33 cellular contexts compared by ENCODE assay signal in genomic region chr10:126455036-126455765, GRCh38.
"Had no signal": no experiment of that assay in that cellular context is flagged by ENCODE, and none has a peak within 500 bp of the region (broad histone marks: within the 10 kb centered on the region; RNA-seq: fewer than 3 reads in every experiment).

No MANE protein-coding gene starts in this region.

- H3K27me3 ChIP-seq: adrenal gland, body of pancreas, dorsolateral prefrontal cortex, foreskin keratinocyte, gastrocnemius medialis had no signal

- H3K4me3 ChIP-seq: adrenal gland, body of pancreas, coronary artery, dorsolateral prefrontal cortex, gastrocnemius medialis, heart left ventricle had no signal

- H3K9me3 ChIP-seq: adrenal gland, body of pancreas, gastrocnemius medialis had no signal

- H3K27ac ChIP-seq: adrenal gland, body of pancreas, coronary artery, foreskin keratinocyte, gastrocnemius medialis, heart left ventricle, WERI-Rb-1 had no signal

- H3K27ac Mint-ChIP-seq: activated B cell treated with CpG ODN at 0.5 μM for 24 hours; activated CD8-positive, alpha-beta T cell treated with anti-CD3 and anti-CD28 coated beads for 36 hours; activated naive CD4-positive, alpha-beta T cell treated with anti-CD3 and anti-CD28 coated beads for 36 hours; activated naive CD4-positive, alpha-beta T cell treated with anti-CD3 and anti-CD28 coated beads, Interleukin-2, amount 50 U/mL, for 24 hours; activated naive CD8-positive, alpha-beta T cell treated with anti-CD3 and anti-CD28 coated beads for 36 hours; activated naive CD8-positive, alpha-beta T cell treated with anti-CD3 and anti-CD28 coated beads, Interleukin-2, amount 50 U/mL, for 24 hours; activated T-helper 17 cell treated with anti-CD3 and anti-CD28 coated beads, Interleukin-2, amount 50 U/mL, for 72 hours; dendritic cell treated with granulocyte-macrophage colony-stimulating factor and Interleukin-4, amounts not matched to agents 40 ng/mL and 50 ng/mL, for 4 days; endodermal cell; T-helper 17 cell; T-helper 2 cell treated with Interferon-gamma antibody and Interleukin-4, amounts not matched to agents 5 μg/mL and 100 μg/mL, for 36 hours had no signal

- DNase-seq: activated B cell treated with CpG ODN at 0.5 μM for 24 hours; activated CD4-positive, alpha-beta T cell treated with anti-CD3 and anti-CD28 coated beads for 48 hours; activated CD4-positive, alpha-beta T cell treated with anti-CD3 and anti-CD28 coated beads, Interleukin-2, amount 50 U/mL, for 1 hour; activated CD4-positive, alpha-beta T cell treated with anti-CD3 and anti-CD28 coated beads, Interleukin-2, amount 50 U/mL, for 48 hours; activated CD8-positive, alpha-beta memory T cell treated with anti-CD3 and anti-CD28 coated beads for 24 hours; activated CD8-positive, alpha-beta T cell treated with anti-CD3 and anti-CD28 coated beads for 36 hours; activated effector memory CD4-positive, alpha-beta T cell treated with Interleukin-2 at 50 U/mL for 16 hours; activated naive CD4-positive, alpha-beta T cell treated with anti-CD3 and anti-CD28 coated beads for 36 hours; activated naive CD8-positive, alpha-beta T cell treated with anti-CD3 and anti-CD28 coated beads for 36 hours; activated naive CD8-positive, alpha-beta T cell treated with anti-CD3 and anti-CD28 coated beads, Interleukin-2, amount 50 U/mL, for 24 hours; activated T-cell treated with anti-CD3 and anti-CD28 coated beads, Interleukin-2, amount 50 U/mL, for 4 hours; adrenal gland; amygdala; aorta; body of pancreas; dorsolateral prefrontal cortex; effector memory CD4-positive, alpha-beta T cell; endodermal cell; gastrocnemius medialis; glutamatergic neuron; heart left ventricle; T-helper 1 cell; T-helper 17 cell; T1000; WERI-Rb-1 had no signal

- H3K4me3 Mint-ChIP-seq: activated B cell treated with CpG ODN at 0.5 μM for 24 hours; activated CD8-positive, alpha-beta T cell treated with anti-CD3 and anti-CD28 coated beads for 36 hours; activated naive CD4-positive, alpha-beta T cell treated with anti-CD3 and anti-CD28 coated beads for 36 hours; activated naive CD4-positive, alpha-beta T cell treated with anti-CD3 and anti-CD28 coated beads, Interleukin-2, amount 50 U/mL, for 24 hours; activated naive CD8-positive, alpha-beta T cell treated with anti-CD3 and anti-CD28 coated beads for 36 hours; activated naive CD8-positive, alpha-beta T cell treated with anti-CD3 and anti-CD28 coated beads, Interleukin-2, amount 50 U/mL, for 24 hours; activated T-cell treated with anti-CD3 and anti-CD28 coated beads, Interleukin-2, amount 50 U/mL, for 4 hours; activated T-helper 17 cell treated with anti-CD3 and anti-CD28 coated beads, Interleukin-2, amount 50 U/mL, for 72 hours; central memory CD8-positive, alpha-beta T cell; dendritic cell treated with granulocyte-macrophage colony-stimulating factor and Interleukin-4, amounts not matched to agents 40 ng/mL and 50 ng/mL, for 4 days; endodermal cell; T-helper 17 cell; T-helper 2 cell treated with Interferon-gamma antibody and Interleukin-4, amounts not matched to agents 5 μg/mL and 100 μg/mL, for 36 hours had no signal

- H3K36me3 ChIP-seq: adrenal gland, gastrocnemius medialis, heart left ventricle, WERI-Rb-1 had no signal

- H3K9me3 Mint-ChIP-seq: activated naive CD4-positive, alpha-beta T cell treated with anti-CD3 and anti-CD28 coated beads, Interleukin-2, amount 50 U/mL, for 24 hours; activated naive CD8-positive, alpha-beta T cell treated with anti-CD3 and anti-CD28 coated beads for 36 hours; activated T-cell treated with anti-CD3 and anti-CD28 coated beads, Interleukin-2, amount 50 U/mL, for 4 hours; activated T-helper 17 cell treated with anti-CD3 and anti-CD28 coated beads, Interleukin-2, amount 50 U/mL, for 72 hours; dendritic cell treated with granulocyte-macrophage colony-stimulating factor and Interleukin-4, amounts not matched to agents 40 ng/mL and 50 ng/mL, for 4 days; endodermal cell; T-helper 2 cell treated with Interferon-gamma antibody and Interleukin-4, amounts not matched to agents 5 μg/mL and 100 μg/mL, for 36 hours had no signal

- H3K36me3 Mint-ChIP-seq: activated naive CD4-positive, alpha-beta T cell treated with anti-CD3 and anti-CD28 coated beads, Interleukin-2, amount 50 U/mL, for 24 hours; activated naive CD8-positive, alpha-beta T cell treated with anti-CD3 and anti-CD28 coated beads for 36 hours had no signal

- H3K4me1 ChIP-seq: adrenal gland, body of pancreas, foreskin keratinocyte, gastrocnemius medialis, heart left ventricle had no signal

- ATAC-seq: activated CD4-positive, CD25-positive, alpha-beta regulatory T cell treated with anti-CD3 and anti-CD28 coated beads, Interleukin-2, amount 50 U/mL, for 24 hours; activated CD8-positive, alpha-beta T cell treated with anti-CD3 and anti-CD28 coated beads for 36 hours; activated naive CD8-positive, alpha-beta T cell treated with anti-CD3 and anti-CD28 coated beads, Interleukin-2, amount 50 U/mL, for 24 hours; activated T-cell treated with anti-CD3 and anti-CD28 coated beads, Interleukin-2, amount 50 U/mL, for 4 hours; activated T-helper 17 cell treated with anti-CD3 and anti-CD28 coated beads, Interleukin-2, amount 50 U/mL, for 72 hours; body of pancreas; foreskin keratinocyte; gastrocnemius medialis; heart left ventricle; T-helper 17 cell had no signal

- H3K27me3 Mint-ChIP-seq: activated B cell treated with CpG ODN at 0.5 μM for 24 hours; activated CD8-positive, alpha-beta T cell treated with anti-CD3 and anti-CD28 coated beads for 36 hours; activated naive CD4-positive, alpha-beta T cell treated with anti-CD3 and anti-CD28 coated beads, Interleukin-2, amount 50 U/mL, for 24 hours; activated naive CD8-positive, alpha-beta T cell treated with anti-CD3 and anti-CD28 coated beads for 36 hours; activated naive CD8-positive, alpha-beta T cell treated with anti-CD3 and anti-CD28 coated beads, Interleukin-2, amount 50 U/mL, for 24 hours; activated T-helper 17 cell treated with anti-CD3 and anti-CD28 coated beads, Interleukin-2, amount 50 U/mL, for 72 hours; central memory CD8-positive, alpha-beta T cell; dendritic cell treated with granulocyte-macrophage colony-stimulating factor and Interleukin-4, amounts not matched to agents 40 ng/mL and 50 ng/mL, for 4 days; T-helper 17 cell had no signal

- H3K4me1 Mint-ChIP-seq: activated B cell treated with CpG ODN at 0.5 μM for 24 hours; activated naive CD4-positive, alpha-beta T cell treated with anti-CD3 and anti-CD28 coated beads, Interleukin-2, amount 50 U/mL, for 24 hours; activated naive CD8-positive, alpha-beta T cell treated with anti-CD3 and anti-CD28 coated beads for 36 hours; activated naive CD8-positive, alpha-beta T cell treated with anti-CD3 and anti-CD28 coated beads, Interleukin-2, amount 50 U/mL, for 24 hours; activated T-helper 17 cell treated with anti-CD3 and anti-CD28 coated beads, Interleukin-2, amount 50 U/mL, for 72 hours; central memory CD8-positive, alpha-beta T cell had no signal
